In genomic region chr2:118003396-118003824, GRCh38 we compare ENCODE assay signal across 8 cellular contexts. TPM values are rescaled to one million over a fixed set of nuclear protein-coding genes. Genes with fewer than 3 reads are reported as not detected.
DNase-seq lines count a peak whose midpoint lies in the region; ATAC-seq and TF ChIP-seq lines count a peak whose summit lies in the region.

No MANE protein-coding gene starts in this region.

- H3K4me1 Mint-ChIP-seq in CD4-positive, alpha-beta memory T cell: peaks cover 7 to 17% (median 14%) of the 10 kb centered on the region in 4 donors
- peaks cover 15% of the 10 kb centered on the region for H3K4me1 Mint-ChIP-seq in T-helper 1 cell treated with Interleukin-12 subunit alpha and Interleukin-12 subunit beta and Interleukin-4 antibody, amounts not matched to agents 30 μg/mL and 1 μg/mL, for 36 hours (ENCODE audit: low read depth)

- H3K27me3 Mint-ChIP-seq in CD4-positive, alpha-beta memory T cell: no peaks in the 10 kb centered on the region
- no peaks in the 10 kb centered on the region for H3K27me3 Mint-ChIP-seq in T-helper 1 cell treated with Interleukin-12 subunit alpha and Interleukin-12 subunit beta and Interleukin-4 antibody, amounts not matched to agents 30 μg/mL and 1 μg/mL, for 36 hours (ENCODE audit: low read depth)

- no peak overlapping the region for H3K4me3 ChIP-seq in CD4-positive, alpha-beta memory T cell (ENCODE audit: low read length in 2 of 2)
- no peak overlapping the region for H3K4me3 ChIP-seq in mammary epithelial cell (replicated peaks in 1 of 3; ENCODE audit: insufficient read depth in 1 of 3, low read depth in 2 of 3, low read length in 3 of 3)

- no peaks in the 10 kb centered on the region for H3K9me3 ChIP-seq in CD4-positive, alpha-beta memory T cell (ENCODE audit: control insufficient read depth in 1 of 2, low read length in 2 of 2)
- no peaks in the 10 kb centered on the region for H3K9me3 ChIP-seq in mammary epithelial cell (replicated peaks; ENCODE audit: insufficient read depth, low read length)

- peaks cover 72% of the 10 kb centered on the region for H3K36me3 ChIP-seq in CD4-positive, alpha-beta memory T cell (ENCODE audit: insufficient read depth, low read length)
- peaks cover 22% of the 10 kb centered on the region for H3K36me3 ChIP-seq in mammary epithelial cell (ENCODE audit: insufficient read depth, low read length)

- no peak overlapping the region for H3K9ac ChIP-seq in mammary epithelial cell (ENCODE audit: insufficient read depth, low read length)

- no peaks in the 10 kb centered on the region for H3K27me3 ChIP-seq in CD4-positive, alpha-beta memory T cell (ENCODE audit: insufficient read depth, low read length)
- no peaks in the 10 kb centered on the region for H3K27me3 ChIP-seq in mammary epithelial cell (ENCODE audit: insufficient read depth, low read length)

- BruUV-seq in mammary epithelial cell (replicated peaks; lab: Mats Ljungman, UMichigan): no TSS peak

- 6% methylated on average over 2 of the region's 3 CpGs for WGBS in mammary epithelial cell (ENCODE audit: low coverage, missing lambda C conversion rate)

- H3K4me2 ChIP-seq in mammary epithelial cell (ENCODE audit: insufficient read depth, low read depth, low read length): no peak overlapping the region

- peaks cover 18% of the 10 kb centered on the region for H3K79me2 ChIP-seq in mammary epithelial cell (ENCODE audit: insufficient read depth, low read length)

- dilution Hi-C loops in mammary epithelial cell (cut with HindIII; ENCODE audit: low sequenced_read_pairs): no loop called here

- H3K4me3 Mint-ChIP-seq in CD4-positive, alpha-beta memory T cell: peak overlapping the region in 1 of 8 donors; percentile 1
- H3K4me3 Mint-ChIP-seq in T-helper 1 cell treated with Interleukin-12 subunit alpha and Interleukin-12 subunit beta and Interleukin-4 antibody, amounts not matched to agents 30 μg/mL and 1 μg/mL, for 36 hours: no peak overlapping the region

- intact Hi-C loops in CD4-positive, alpha-beta memory T cell (cut with micrococcal nuclease): loop anchor here (1.0 kb wide), 3 partner anchors 11 to 189 kb away; partner anchors contain the start of genes CCDC93 and DDX18
- intact Hi-C loops in mammary epithelial cell (cut with micrococcal nuclease): loop anchor here (1.0 to 2.0 kb wide), 4 partner anchors 23 to 189 kb away; partner anchors contain the start of gene DDX18

- H2AFZ ChIP-seq in mammary epithelial cell (ENCODE audit: low read depth, low read length): no peak overlapping the region

- DNase-seq in CD4-positive, alpha-beta memory T cell: peak; percentile 63 to 73 (median 69)
- DNase-seq in NCI-H1930 (lab: John Stamatoyannopoulos, UW) (peak; percentile 28 to 55), mammary epithelial cell (peak; percentile 63), iris pigment epithelial cell (ENCODE audit: low read depth) (peak; percentile 79)
- peak; percentile 1 to 23 for DNase-seq in stimulated activated CD4-positive, alpha-beta T cell treated with anti-CD3 and anti-CD28 coated beads, Interleukin-4, amount 100 ng/mL, for 4 hours

- no peaks in the 10 kb centered on the region for H3K4me1 ChIP-seq in CD4-positive, alpha-beta memory T cell (ENCODE audit: insufficient read depth, low read length)
- no peaks in the 10 kb centered on the region for H3K4me1 ChIP-seq in mammary epithelial cell (ENCODE audit: insufficient read depth, low read length)

- no peak overlapping the region for H3K27ac ChIP-seq in CD4-positive, alpha-beta memory T cell (ENCODE audit: low read depth, low read length)
- no peak overlapping the region for H3K27ac ChIP-seq in mammary epithelial cell (ENCODE audit: insufficient read depth, low read depth, low read length)

- no peaks in the 10 kb centered on the region for H4K20me1 ChIP-seq in mammary epithelial cell (ENCODE audit: insufficient read depth, low read length)

- H3K27ac Mint-ChIP-seq in CD4-positive, alpha-beta memory T cell: peak overlapping the region in 6 of 7 donors; percentile 5 to 85 (median 65)
- peak overlapping the region; percentile 58 for H3K27ac Mint-ChIP-seq in T-helper 1 cell treated with Interleukin-12 subunit alpha and Interleukin-12 subunit beta and Interleukin-4 antibody, amounts not matched to agents 30 μg/mL and 1 μg/mL, for 36 hours

- POLR2A ChIA-PET in CD4-positive, alpha-beta memory T cell (lab: Charles Lee; ENCODE audit: partially characterized antibody): interaction anchor here (1.0 to 1.8 kb wide), 3 partner anchors 11 to 189 kb away, joined by 4 to 14 read pairs (median 8); partner anchors contain the start of genes CCDC93 and DDX18

- in situ Hi-C loops in mammary epithelial cell (cut with MboI; ENCODE audit: low sequenced_read_pairs in 2 of 2): loop anchor here (10.0 kb wide), 3 partner anchors 49 to 189 kb away; partner anchors contain the start of gene DDX18 (in 1 of the 2)

- TF ChIP-seq CTCF in mammary epithelial cell (conservative IDR thresholded peaks at IDR 0.05 in 1 of 2, IDR thresholded peaks at IDR 0.05 in 1 of 2; ENCODE audit: extremely low read depth in 1 of 2, insufficient read depth in 1 of 2, low read depth in 1 of 2, low read length in 2 of 2): peak; percentile 78 to 82

- peak; percentile 99 for ATAC-seq in GM18909 (IDR thresholded peaks at IDR 0.05; ENCODE audit: poor library complexity, unreplicated experiment)
- ATAC-seq in HG03066 (IDR thresholded peaks at IDR 0.05; ENCODE audit: low read depth, unreplicated experiment): peak; percentile 98

- CTCF ChIA-PET in CD4-positive, alpha-beta memory T cell (lab: Charles Lee; ENCODE audit: partially characterized antibody): interaction anchor here (0.7 to 3.8 kb wide), 42 partner anchors 8 to 1337 kb away, joined by 3 to 58 read pairs (median 8); partner anchors contain the start of genes CCDC93, DDX18 and INSIG2
- CTCF ChIA-PET in mammary epithelial cell (lab: Charles Lee; ENCODE audit: low non-redundant PET): interaction anchor here (0.5 to 1.6 kb wide), 6 partner anchors 12 to 189 kb away, joined by 3 to 6 read pairs (median 4); partner anchors contain the start of gene DDX18

- H3K36me3 Mint-ChIP-seq in CD4-positive, alpha-beta memory T cell: peaks cover 63 to 80% of the 10 kb centered on the region in 2 donors
- peaks cover 41% of the 10 kb centered on the region for H3K36me3 Mint-ChIP-seq in T-helper 1 cell treated with Interleukin-12 subunit alpha and Interleukin-12 subunit beta and Interleukin-4 antibody, amounts not matched to agents 30 μg/mL and 1 μg/mL, for 36 hours (ENCODE audit: low read depth)

- no peaks in the 10 kb centered on the region for H3K9me3 Mint-ChIP-seq in CD4-positive, alpha-beta memory T cell
- H3K9me3 Mint-ChIP-seq in T-helper 1 cell treated with Interleukin-12 subunit alpha and Interleukin-12 subunit beta and Interleukin-4 antibody, amounts not matched to agents 30 μg/mL and 1 μg/mL, for 36 hours: no peaks in the 10 kb centered on the region

RNA-seq across cellular contexts. Expression of gene CCDC93, which starts 10.5 kb away (rescaled TPM):
- total RNA-seq in CD4-positive, alpha-beta memory T cell: 10 to 100 TPM; 73.1 to 73.3 TPM
- 1 to 10 TPM; 3.2 to 7.9 TPM for polyA plus RNA-seq in CD4-positive, alpha-beta memory T cell
- 10 to 100 TPM; 23.5 to 24.3 TPM for total RNA-seq in mammary epithelial cell
- polyA plus RNA-seq in mammary epithelial cell: 8.7 TPM
- polyA minus RNA-seq in mammary epithelial cell: 8.7 TPM

Comparison
In these comparisons a context has a peak if more than half of its experiments do, and no peak if none do; other contexts are left out.
1. DNase-seq: peak in every context shown above with its lines; median percentile 79 in iris pigment epithelial cell; 69 in CD4-positive, alpha-beta memory T cell; 63 in mammary epithelial cell; 42 in NCI-H1930; 12 in stimulated activated CD4-positive, alpha-beta T cell treated with anti-CD3 and anti-CD28 coated beads, Interleukin-4, amount 100 ng/mL, for 4 hours.